11 cellular contexts compared by ENCODE assay signal in genomic region chr4:153233761-153234371, GRCh38. TPM values are rescaled to one million over a fixed set of nuclear protein-coding genes. Genes with fewer than 3 reads are reported as not detected.
A peak's percentile ranks its signal among the peaks of the same experiment; 100 is the strongest.
DNase-seq lines count a peak whose midpoint lies in the region; ATAC-seq and TF ChIP-seq lines count a peak whose summit lies in the region.
"Had no signal": no experiment of that assay in that cellular context is flagged by ENCODE, and none has a peak within 500 bp of the region (broad histone marks: within the 10 kb centered on the region; RNA-seq: fewer than 3 reads in every experiment).

No MANE protein-coding gene starts in this region.

- CTCF ChIA-PET in HEK293T (lab: Yijun Ruan, JAX) = interaction anchor here (0.6 to 1.9 kb wide), 3 partner anchors 38 to 414 kb away, joined by 3 to 5 read pairs (median 3); no protein-coding TSS in a partner anchor

- peaks cover 3% of the 10 kb centered on the region for H3K36me3 Mint-ChIP-seq in T-helper 17 cell (ENCODE audit: low read depth)
- no peaks in the 10 kb centered on the region for H3K36me3 Mint-ChIP-seq in effector memory CD8-positive, alpha-beta T cell (ENCODE audit: insufficient read depth)

- H3K4me3 ChIP-seq in astrocyte of the cerebellum (ENCODE audit: low read depth, low read length) = no peak overlapping the region
- H3K4me3 ChIP-seq: neural progenitor cell had no signal

- H3K27me3 Mint-ChIP-seq in T-helper 17 cell = peaks cover 10% of the 10 kb centered on the region
- peaks cover 40 to 51% of the 10 kb centered on the region in 2 donors for H3K27me3 Mint-ChIP-seq in effector memory CD8-positive, alpha-beta T cell

- no peaks in the 10 kb centered on the region for H3K9me3 Mint-ChIP-seq in effector memory CD8-positive, alpha-beta T cell
- H3K9me3 Mint-ChIP-seq: neural progenitor cell; stimulated activated naive CD8-positive, alpha-beta T cell treated with anti-CD3 and anti-CD28 coated beads, Interleukin-15, Interleukin-2, amounts not matched to agents 100 ng/mL and 50 ng/mL, for 24 hours had no signal

- DNase-seq in 8988T (peak; percentile 18), HEK293T (ENCODE audit: extremely low spot score) (no peak), astrocyte of the cerebellum (ENCODE audit: low read depth) (peak; percentile 81), left kidney (ENCODE audit: low read depth, low spot score) (peak; percentile 23), T-helper 17 cell (no peak), mucosa of gallbladder (ENCODE audit: low spot score) (no peak)
- no peak for DNase-seq in effector memory CD8-positive, alpha-beta T cell

- POLR2A ChIA-PET in HEK293T (lab: Yijun Ruan, JAX) = interaction anchor here (1.8 kb wide), 1 partner anchor 11 kb away, joined by 9 read pairs; no protein-coding TSS in a partner anchor

- H3K4me3 Mint-ChIP-seq in T-helper 17 cell = no peak overlapping the region
- no peak overlapping the region for H3K4me3 Mint-ChIP-seq in effector memory CD8-positive, alpha-beta T cell
- H3K4me3 Mint-ChIP-seq: neural progenitor cell; stimulated activated naive CD8-positive, alpha-beta T cell treated with anti-CD3 and anti-CD28 coated beads, Interleukin-15, Interleukin-2, amounts not matched to agents 100 ng/mL and 50 ng/mL, for 24 hours had no signal

- ATAC-seq in T-helper 17 cell (no peak), HG02870 (IDR thresholded peaks at IDR 0.05; ENCODE audit: unreplicated experiment) (no peak)
- ATAC-seq in effector memory CD8-positive, alpha-beta T cell (replicated peaks) = no peak
- ATAC-seq: activated CD4-positive, CD25-positive, alpha-beta regulatory T cell treated with anti-CD3 and anti-CD28 coated beads, Interleukin-2, amount 50 U/mL, for 24 hours had no signal

- H3K4me1 Mint-ChIP-seq in T-helper 17 cell = peaks cover 23% of the 10 kb centered on the region
- H3K4me1 Mint-ChIP-seq in effector memory CD8-positive, alpha-beta T cell (ENCODE audit: low read depth in 2 of 2) = peaks cover 0 to 7% of the 10 kb centered on the region in 2 donors

- in situ Hi-C loops in astrocyte of the cerebellum (cut with HindIII; ENCODE audit: low sequenced_read_pairs) = no loop called here

- TF ChIP-seq CTCF in astrocyte of the cerebellum (IDR thresholded peaks at IDR 0.05; ENCODE audit: low read depth, low read length, missing control alignments) = no peak

- no peak overlapping the region for H3K27ac Mint-ChIP-seq in T-helper 17 cell
- no peak overlapping the region for H3K27ac Mint-ChIP-seq in effector memory CD8-positive, alpha-beta T cell
- H3K27ac Mint-ChIP-seq: neural progenitor cell; stimulated activated naive CD8-positive, alpha-beta T cell treated with anti-CD3 and anti-CD28 coated beads, Interleukin-15, Interleukin-2, amounts not matched to agents 100 ng/mL and 50 ng/mL, for 24 hours had no signal

- no peaks in the 10 kb centered on the region for H3K9me3 ChIP-seq in T-helper 17 cell (ENCODE audit: control insufficient read depth, low read length, poor library complexity, severe bottlenecking)

TF ChIP-seq in HEK293T, 16 proteins besides CTCF, POLR2A, EP300 and RAD21:
- TF ChIP-seq NFRKB (IDR thresholded peaks at IDR 0.05) (no peak), PKNOX1 (IDR thresholded peaks at IDR 0.05) (0 out of 2 replicates have a peak, but pooled peaks have one; percentile 13)

RNA-seq across cellular contexts. Expression of gene TRIM2, which starts 29.6 kb away (rescaled TPM):
- 1 to 10 TPM; 4.3 to 9.5 TPM for total RNA-seq in T-helper 17 cell
- total RNA-seq in mucosa of gallbladder = 146 TPM

Comparison
In these comparisons a context has a peak if more than half of its experiments do, and no peak if none do; other contexts are left out.
1. DNase-seq: peak in 8988T (single experiment), astrocyte of the cerebellum (single experiment) and left kidney (single experiment); none in HEK293T (single experiment), T-helper 17 cell (0 of 3), mucosa of gallbladder (single experiment) and effector memory CD8-positive, alpha-beta T cell (0 of 3).
2. RNA of gene TRIM2, which starts 29.6 kb away (total RNA-seq): 146 TPM in mucosa of gallbladder (single experiment); 4.3 to 9.5 TPM in T-helper 17 cell; every median in the first group is over 10 times any median in the second.